ENCODE assay signal across 1 cellular context in the genomic region with DNA sequence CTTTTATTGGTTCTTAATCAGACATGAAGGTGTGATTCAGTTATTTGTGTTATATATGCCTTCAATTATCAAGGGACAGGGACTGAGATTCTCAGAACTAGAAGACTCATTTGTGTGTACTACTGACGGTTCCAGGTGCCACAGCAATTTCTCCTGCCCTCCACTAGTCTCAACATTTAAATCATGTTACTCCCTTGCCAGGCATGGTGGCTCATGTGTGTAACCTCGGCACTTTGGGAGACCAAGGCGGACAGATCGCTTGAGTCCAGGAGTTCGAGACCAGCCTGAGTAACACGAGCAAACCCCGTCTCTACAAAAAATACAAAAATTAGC.
TF ChIP-seq lines count a peak whose summit lies in the region.

No MANE protein-coding gene starts in this region.

TF ChIP-seq in H1, 55 proteins besides CTCF, POLR2A, EP300 and RAD21:
- TF ChIP-seq TAF1 (IDR thresholded peaks at IDR 0.05; ENCODE audit: low read depth, low read length) (no peak), RXRA (IDR thresholded peaks at IDR 0.05; ENCODE audit: insufficient read depth, low read depth, low read length) (no peak), TAF7 (optimal IDR thresholded peaks at IDR 0.05; ENCODE audit: borderline replicate concordance, low read depth, low read length) (no peak), BRCA1 (IDR thresholded peaks at IDR 0.05; ENCODE audit: low read depth, low read length) (no peak), RBBP5 (IDR thresholded peaks at IDR 0.05; ENCODE audit: borderline replicate concordance, low read depth, low read length) (no peak), SP1 (IDR thresholded peaks at IDR 0.05; ENCODE audit: low read depth, low read length) (no peak), EGR1 (IDR thresholded peaks at IDR 0.05; ENCODE audit: borderline replicate concordance, low read depth, low read length) (no peak), CREB1 (IDR thresholded peaks at IDR 0.05) (no peak), MAX (IDR thresholded peaks at IDR 0.05) (no peak), KDM4A (IDR thresholded peaks at IDR 0.05; ENCODE audit: low read depth, low read length, severe bottlenecking) (no peak), MAFK (IDR thresholded peaks at IDR 0.05; ENCODE audit: low read depth, low read length) (no peak), KDM1A (IDR thresholded peaks at IDR 0.05; ENCODE audit: borderline replicate concordance, low read length) (no peak), CHD1 (IDR thresholded peaks at IDR 0.05; ENCODE audit: low read depth, low read length) (no peak), CBX8 (IDR thresholded peaks at IDR 0.05; ENCODE audit: borderline replicate concordance, low read depth, low read length) (no peak), RFX5 (IDR thresholded peaks at IDR 0.05; ENCODE audit: borderline replicate concordance, low read depth, low read length) (no peak), RNF2 (IDR thresholded peaks at IDR 0.05; ENCODE audit: borderline replicate concordance, low read depth, low read length, missing control alignments, poor library complexity, severe bottlenecking) (no peak), SP4 (IDR thresholded peaks at IDR 0.05; ENCODE audit: low read length) (no peak)
- TF ChIP-seq, protein P1, sequence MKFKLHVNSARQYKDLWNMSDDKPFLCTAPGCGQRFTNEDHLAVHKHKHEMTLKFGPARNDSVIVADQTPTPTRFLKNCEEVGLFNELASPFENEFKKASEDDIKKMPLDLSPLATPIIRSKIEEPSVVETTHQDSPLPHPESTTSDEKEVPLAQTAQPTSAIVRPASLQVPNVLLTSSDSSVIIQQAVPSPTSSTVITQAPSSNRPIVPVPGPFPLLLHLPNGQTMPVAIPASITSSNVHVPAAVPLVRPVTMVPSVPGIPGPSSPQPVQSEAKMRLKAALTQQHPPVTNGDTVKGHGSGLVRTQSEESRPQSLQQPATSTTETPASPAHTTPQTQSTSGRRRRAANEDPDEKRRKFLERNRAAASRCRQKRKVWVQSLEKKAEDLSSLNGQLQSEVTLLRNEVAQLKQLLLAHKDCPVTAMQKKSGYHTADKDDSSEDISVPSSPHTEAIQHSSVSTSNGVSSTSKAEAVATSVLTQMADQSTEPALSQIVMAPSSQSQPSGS (IDR thresholded peaks at IDR 0.05; ENCODE audit: low read length) = no peak
